9 cellular contexts compared by ENCODE assay signal in the genomic region with DNA sequence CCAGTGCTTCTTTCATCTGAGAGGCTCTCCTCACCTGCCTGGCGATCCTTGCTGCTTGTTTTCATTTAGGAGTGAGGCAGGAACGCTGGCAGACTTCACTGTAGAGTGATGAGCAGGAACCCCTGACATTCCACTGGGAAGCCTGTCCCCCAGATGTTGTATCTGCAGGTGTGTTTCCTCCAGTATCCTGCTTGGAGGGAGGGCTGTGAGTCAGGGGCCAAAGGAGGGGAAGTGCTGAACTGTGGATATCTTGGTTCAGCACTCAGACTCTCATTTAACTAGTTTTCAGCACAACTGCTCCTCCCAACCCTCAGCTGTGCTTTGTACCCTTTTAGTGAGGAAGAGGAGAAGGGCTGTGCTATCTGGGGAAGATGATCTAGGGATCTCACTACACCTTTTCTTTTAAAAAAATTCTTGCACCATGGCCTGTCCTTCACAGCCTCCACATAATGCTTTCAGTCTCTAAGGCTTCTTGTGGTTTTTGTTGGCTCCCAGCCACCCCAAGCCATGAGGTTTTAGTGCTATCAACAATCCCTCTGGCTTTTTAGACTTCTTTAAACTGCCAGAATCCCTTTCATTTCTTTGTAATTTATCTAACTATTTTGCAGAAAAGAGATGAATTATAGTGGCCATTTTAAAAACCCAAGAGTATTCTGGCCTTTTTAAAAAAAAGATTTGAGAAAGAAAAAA. TPM values are rescaled to one million over a fixed set of nuclear protein-coding genes. Genes with fewer than 3 reads are reported as not detected.
DNase-seq lines count a peak whose midpoint lies in the region; ATAC-seq and TF ChIP-seq lines count a peak whose summit lies in the region.
"Had no signal": no experiment of that assay in that cellular context is flagged by ENCODE, and none has a peak within 500 bp of the region (broad histone marks: within the 10 kb centered on the region; RNA-seq: fewer than 3 reads in every experiment).

No MANE protein-coding gene starts in this region.

- no peak for TF ChIP-seq CTCF in SK-N-SH (IDR thresholded peaks at IDR 0.05)

- CTCF ChIA-PET in SK-N-SH (lab: Yijun Ruan, JAX) = interaction anchor here (1.4 to 2.3 kb wide), 2 partner anchors 16 to 25 kb away, joined by 3 to 8 read pairs; no protein-coding TSS in a partner anchor

- 89% methylated on average over 2 of the region's 2 CpGs for WGBS in SK-N-SH (ENCODE audit: low lambda C conversion rate)
- no CpG with 5 or more reads among the region's 2 CpGs for WGBS in trophoblast cell (ENCODE audit: extremely low coverage, insufficient coverage, insufficient read length)

- H3K4me1 ChIP-seq in SK-N-SH (ENCODE audit: control insufficient read depth in 1 of 2, insufficient read depth in 2 of 2, low read depth in 1 of 2, low read length in 1 of 2) (peaks cover 4 to 6% of the 10 kb centered on the region in 2 experiments; a peak in 2 of 4 replicates), iPS-20b (ENCODE audit: insufficient read depth, low read length) (no peaks in the 10 kb centered on the region), trophoblast cell (ENCODE audit: control insufficient read depth in 1 of 2, insufficient read depth in 2 of 2, low read length in 2 of 2) (no peaks in the 10 kb centered on the region)

- TF ChIP-seq EP300 in SK-N-SH (IDR thresholded peaks at IDR 0.05; ENCODE audit: borderline replicate concordance in 1 of 2, low read depth in 1 of 2, low read length in 1 of 2) = no peak

- H4K20me1 ChIP-seq in SK-N-SH (ENCODE audit: insufficient read depth) = no peaks in the 10 kb centered on the region

- no peak overlapping the region for H4K12ac ChIP-seq in trophoblast cell (ENCODE audit: low read depth, low read length)

- POLR2A ChIA-PET in SK-N-SH (lab: Yijun Ruan, JAX) = no interaction called here

- H2BK5ac ChIP-seq in trophoblast cell (ENCODE audit: low read depth, low read length, poor library complexity) = no peak overlapping the region

- H2BK12ac ChIP-seq in trophoblast cell (ENCODE audit: low read length) = no peak overlapping the region

- H4K8ac ChIP-seq in trophoblast cell (ENCODE audit: low read depth, low read length) = no peak overlapping the region

- H3K79me1 ChIP-seq in trophoblast cell (ENCODE audit: low read length) = no peaks in the 10 kb centered on the region

- H3K9me2 ChIP-seq in SK-N-SH = no peaks in the 10 kb centered on the region

- no peak overlapping the region for H3K18ac ChIP-seq in trophoblast cell (ENCODE audit: low read length)

- no peaks in the 10 kb centered on the region; the same call in 1 of the 2 replicates for H3K79me2 ChIP-seq in SK-N-SH (ENCODE audit: insufficient read depth)
- H3K79me2 ChIP-seq in trophoblast cell (ENCODE audit: control insufficient read depth, insufficient read depth, low read length, poor library complexity) = no peaks in the 10 kb centered on the region

- H3K4me2 ChIP-seq in SK-N-SH = no peak overlapping the region
- no peak overlapping the region for H3K4me2 ChIP-seq in trophoblast cell (ENCODE audit: low read length)

- H3K4ac ChIP-seq in trophoblast cell (ENCODE audit: low read depth, low read length) = no peak overlapping the region

- H2BK120ac ChIP-seq in trophoblast cell (ENCODE audit: insufficient read depth, low read length, poor library complexity) = no peak overlapping the region

- peak; percentile 31 for DNase-seq in GM03348 (ENCODE audit: low spot score)
- no peak for DNase-seq in SK-N-SH
- DNase-seq in NCI-H1417 treated with DMSO at 0.1 percent for 48 hours (lab: John Stamatoyannopoulos, UW) = no peak
- DNase-seq in NCI-H2171 treated with DMSO at 0.1 percent for 48 hours (lab: John Stamatoyannopoulos, UW) = no peak
- DNase-seq in NCI-H2227 treated with DMSO at 0.1 percent for 48 hours (lab: John Stamatoyannopoulos, UW) = no peak
- DNase-seq in trophoblast cell = no peak
- DNase-seq: NCI-H2081 had no signal

- no peak overlapping the region for H4K91ac ChIP-seq in trophoblast cell (ENCODE audit: low read depth, low read length)

- no peaks in the 10 kb centered on the region for H3K27me3 ChIP-seq in SK-N-SH (ENCODE audit: insufficient read depth)
- H3K27me3 ChIP-seq in iPS-20b (ENCODE audit: insufficient read depth, low read length) = no peaks in the 10 kb centered on the region
- no peaks in the 10 kb centered on the region for H3K27me3 ChIP-seq in trophoblast cell (ENCODE audit: insufficient read depth, low read length)

- H3K27ac ChIP-seq in SK-N-SH (ENCODE audit: low read depth in 2 of 2, low read length in 1 of 2) = no peak overlapping the region
- H3K27ac ChIP-seq in iPS-20b (ENCODE audit: low read length) = peak overlapping the region; percentile 14
- H3K27ac ChIP-seq in trophoblast cell (ENCODE audit: low read depth, low read length) = no peak overlapping the region

- H2AFZ ChIP-seq in SK-N-SH (ENCODE audit: low read depth) (no peak overlapping the region), trophoblast cell (ENCODE audit: insufficient read depth, low read length, poor library complexity) (no peak overlapping the region)

- no peak overlapping the region for H3K4me3 ChIP-seq in SK-N-SH (ENCODE audit: low read depth in 2 of 2, low read length in 1 of 2)
- no peak overlapping the region for H3K4me3 ChIP-seq in iPS-20b (ENCODE audit: low read length)
- no peak overlapping the region for H3K4me3 ChIP-seq in trophoblast cell (ENCODE audit: low read depth, low read length)

- no peak overlapping the region for H3K14ac ChIP-seq in trophoblast cell (ENCODE audit: low read length)

- H3K23ac ChIP-seq in trophoblast cell (ENCODE audit: low read length) = no peak overlapping the region

- TF ChIP-seq RAD21 in SK-N-SH (IDR thresholded peaks at IDR 0.05; ENCODE audit: low read length) = no peak

- ATAC-seq in HG02763 (IDR thresholded peaks at IDR 0.05; ENCODE audit: unreplicated experiment) = peak; percentile 65

- H3F3A ChIP-seq in SK-N-SH (replicated peaks; ENCODE audit: insufficient read depth) = no peaks in the 10 kb centered on the region

- peaks cover 0 to 6% of the 10 kb centered on the region in 2 experiments for H3K36me3 ChIP-seq in SK-N-SH (replicated peaks in 1 of 2; ENCODE audit: control insufficient read depth in 1 of 2, insufficient read depth in 2 of 2, low read length in 1 of 2)
- no peaks in the 10 kb centered on the region for H3K36me3 ChIP-seq in iPS-20b (ENCODE audit: insufficient read depth, low read depth, low read length)
- no peaks in the 10 kb centered on the region for H3K36me3 ChIP-seq in trophoblast cell (ENCODE audit: control insufficient read depth in 1 of 2, insufficient read depth in 2 of 2, low read length in 2 of 2)

- H2AK5ac ChIP-seq in trophoblast cell (ENCODE audit: low read length) = no peak overlapping the region

- H3K9ac ChIP-seq in SK-N-SH (no peak overlapping the region), iPS-20b (ENCODE audit: low read depth, low read length) (peak overlapping the region; percentile 15; the same call in 1 of the 2 replicates), trophoblast cell (ENCODE audit: low read length) (no peak overlapping the region)

- no peaks in the 10 kb centered on the region for H3K9me3 ChIP-seq in SK-N-SH
- no peaks in the 10 kb centered on the region for H3K9me3 ChIP-seq in iPS-20b (ENCODE audit: insufficient read depth, low read depth, low read length)
- no peaks in the 10 kb centered on the region for H3K9me3 ChIP-seq in trophoblast cell (ENCODE audit: insufficient read depth, low read depth, low read length)

TF ChIP-seq in SK-N-SH, 30 proteins besides CTCF, POLR2A, EP300 and RAD21:
- TF ChIP-seq TCF12 (IDR thresholded peaks at IDR 0.05) (peak; percentile 12; the same call in 1 of the 2 replicates), NFIC (IDR thresholded peaks at IDR 0.05; ENCODE audit: borderline replicate concordance) (peak; percentile 46; the same call in 1 of the 2 replicates), GABPA (IDR thresholded peaks at IDR 0.05; ENCODE audit: low read depth) (no peak), POLR2AphosphoS5 (IDR thresholded peaks at IDR 0.05; ENCODE audit: low read depth, low read length) (no peak)

RNA-seq across cellular contexts. Expression of gene ANKAR, which starts 11.2 kb away (rescaled TPM):
- 1.6 and 2.1 TPM in 2 replicates for polyA plus RNA-seq in SK-N-SH (2012; rRNA removed)
- 1.6 and 1.9 TPM in 2 replicates for polyA plus RNA-seq in SK-N-SH (2012; cell fraction: cytosol; rRNA removed)
- polyA plus RNA-seq in SK-N-SH (2012; cell fraction: nucleus; rRNA removed) = 3.1 and 5.1 TPM in 2 replicates
- 1.2 and 1.3 TPM in 2 replicates for polyA plus RNA-seq in trophoblast cell (2013)

RNA-seq across cellular contexts. Expression of gene ASNSD1, which starts 24.4 kb away (rescaled TPM):
- polyA plus RNA-seq in SK-N-SH (2012; rRNA removed) = 15.5 and 19.5 TPM in 2 replicates
- 28.6 and 35.9 TPM in 2 replicates for polyA plus RNA-seq in SK-N-SH (2012; cell fraction: cytosol; rRNA removed)
- 3.6 and 10.3 TPM in 2 replicates for polyA plus RNA-seq in SK-N-SH (2012; cell fraction: nucleus; rRNA removed)
- polyA plus RNA-seq in trophoblast cell (2013) = 97.0 and 99.4 TPM in 2 replicates
